In genomic region chr4:81838586-81838985, GRCh38 we compare ENCODE assay signal across 39 cellular contexts.
"Had no signal": no experiment of that assay in that cellular context is flagged by ENCODE, and none has a peak within 500 bp of the region (broad histone marks: within the 10 kb centered on the region; RNA-seq: fewer than 3 reads in every experiment).

No MANE protein-coding gene starts in this region.

- H3K4me3 ChIP-seq: adrenal gland, ascending aorta, body of pancreas, breast epithelium, cardiac muscle cell had no signal

- H3K9me3 Mint-ChIP-seq: activated naive CD4-positive, alpha-beta T cell treated with anti-CD3 and anti-CD28 coated beads for 36 hours; activated naive CD4-positive, alpha-beta T cell treated with anti-CD3 and anti-CD28 coated beads, Interleukin-2, amount 10 ng/mL, durations not matched to agents 7 days and 5 days; activated naive CD4-positive, alpha-beta T cell treated with anti-CD3 and anti-CD28 coated beads, Interleukin-2, amount 50 U/mL, for 24 hours; activated naive CD4-positive, alpha-beta T cell treated with anti-CD3 and anti-CD28 coated beads, Interleukin-2, amount 50 U/mL, for 72 hours; activated naive CD8-positive, alpha-beta T cell treated with anti-CD3 and anti-CD28 coated beads for 36 hours; activated naive CD8-positive, alpha-beta T cell treated with anti-CD3 and anti-CD28 coated beads, Interleukin-2, amount 10 ng/mL, durations not matched to agents 7 days and 5 days; activated naive CD8-positive, alpha-beta T cell treated with anti-CD3 and anti-CD28 coated beads, Interleukin-2, amount 50 U/mL, for 24 hours; activated T-cell treated with anti-CD3 and anti-CD28 coated beads, Interleukin-2, amount 50 U/mL, for 24 hours; activated T-cell treated with anti-CD3 and anti-CD28 coated beads, Interleukin-2, amount 50 U/mL, for 4 hours; activated T-cell treated with anti-CD3 and anti-CD28 coated beads, Interleukin-2, amount 50 U/mL, for 72 hours; activated T-helper 1 cell treated with anti-CD3 and anti-CD28 coated beads, Interleukin-12 subunit alpha, Interleukin-12 subunit beta, Interleukin-2, Interleukin-4 antibody, amounts not matched to agents 30 ng/mL and 10 ng/mL and 1 ng/mL, durations not matched to agents 14 hours and 24 hours and 36 hours; activated T-helper 17 cell treated with anti-CD3 and anti-CD28 coated beads, Interleukin-2, amount 50 U/mL, for 72 hours; activated T-helper 2 cell treated with anti-CD3 and anti-CD28 coated beads, Interferon-gamma antibody, Interleukin-2, Interleukin-4, amounts not matched to agents 10 μg/mL and 5 μg/mL and 100 μg/mL, durations not matched to agents 14 hours and 24 hours and 36 hours; brain; central memory CD8-positive, alpha-beta T cell had no signal

- ATAC-seq: activated naive CD4-positive, alpha-beta T cell treated with anti-CD3 and anti-CD28 coated beads, Interleukin-2, amount 50 U/mL, for 72 hours; activated T-cell treated with anti-CD3 and anti-CD28 coated beads, Interleukin-2, amount 50 U/mL, for 72 hours; activated T-helper 17 cell treated with anti-CD3 and anti-CD28 coated beads, Interleukin-2, amount 50 U/mL, for 72 hours; body of pancreas had no signal

- H3K4me1 Mint-ChIP-seq: activated naive CD4-positive, alpha-beta T cell treated with anti-CD3 and anti-CD28 coated beads, Interleukin-2, amount 10 ng/mL, durations not matched to agents 7 days and 5 days; activated naive CD8-positive, alpha-beta T cell treated with anti-CD3 and anti-CD28 coated beads, Interleukin-2, amount 10 ng/mL, durations not matched to agents 7 days and 5 days; central memory CD8-positive, alpha-beta T cell had no signal

- DNase-seq: activated effector memory CD4-positive, alpha-beta T cell treated with anti-CD3 and anti-CD28 coated beads, Interleukin-2, amount 50 U/mL, for 16 hours; activated effector memory CD4-positive, alpha-beta T cell treated with Interleukin-2 at 50 U/mL for 16 hours; activated gamma-delta T cell; activated gamma-delta T cell treated with Interleukin-2 at 50 U/mL for 16 hours; activated naive CD4-positive, alpha-beta T cell; activated naive CD4-positive, alpha-beta T cell treated with anti-CD3 and anti-CD28 coated beads for 36 hours; activated naive CD4-positive, alpha-beta T cell treated with anti-CD3 and anti-CD28 coated beads, Interleukin-2, amount 10 ng/mL, durations not matched to agents 7 days and 5 days; activated naive CD4-positive, alpha-beta T cell treated with anti-CD3 and anti-CD28 coated beads, Interleukin-2, amount 50 U/mL, for 16 hours; activated naive CD4-positive, alpha-beta T cell treated with Interleukin-2 at 50 U/mL for 16 hours; activated naive CD8-positive, alpha-beta T cell treated with anti-CD3 and anti-CD28 coated beads for 36 hours; activated naive CD8-positive, alpha-beta T cell treated with anti-CD3 and anti-CD28 coated beads, Interleukin-2, amount 10 ng/mL, durations not matched to agents 7 days and 5 days; activated naive CD8-positive, alpha-beta T cell treated with anti-CD3 and anti-CD28 coated beads, Interleukin-2, amount 50 U/mL, for 24 hours; activated T-cell treated with anti-CD3 and anti-CD28 coated beads, Interleukin-2, amount 50 U/mL, for 24 hours; activated T-cell treated with anti-CD3 and anti-CD28 coated beads, Interleukin-2, amount 50 U/mL, for 4 hours; activated T-cell treated with anti-CD3 and anti-CD28 coated beads, Interleukin-2, amount 50 U/mL, for 48 hours; activated T-cell treated with anti-CD3 and anti-CD28 coated beads, Interleukin-2, amount 50 U/mL, for 72 hours; adrenal gland; amniotic stem cell; amygdala; anterior cingulate cortex; aorta; body of pancreas; brain microvascular endothelial cell; caudate nucleus; central memory CD4-positive, alpha-beta T cell; cerebellar nuclear complex had no signal

- H3K36me3 Mint-ChIP-seq: activated naive CD4-positive, alpha-beta T cell treated with anti-CD3 and anti-CD28 coated beads, Interleukin-2, amount 10 ng/mL, durations not matched to agents 7 days and 5 days; activated naive CD4-positive, alpha-beta T cell treated with anti-CD3 and anti-CD28 coated beads, Interleukin-2, amount 50 U/mL, for 24 hours; activated naive CD4-positive, alpha-beta T cell treated with anti-CD3 and anti-CD28 coated beads, Interleukin-2, amount 50 U/mL, for 72 hours; activated naive CD8-positive, alpha-beta T cell; activated naive CD8-positive, alpha-beta T cell treated with anti-CD3 and anti-CD28 coated beads for 36 hours; activated naive CD8-positive, alpha-beta T cell treated with anti-CD3 and anti-CD28 coated beads, Interleukin-2, amount 10 ng/mL, durations not matched to agents 7 days and 5 days; brain had no signal

- H3K4me1 ChIP-seq: adrenal gland, ascending aorta, body of pancreas, breast epithelium had no signal

- H3K36me3 ChIP-seq: adrenal gland, ascending aorta, brain microvascular endothelial cell, breast epithelium, cardiac muscle cell had no signal

- H3K27me3 ChIP-seq: adrenal gland, ascending aorta, body of pancreas, brain microvascular endothelial cell, breast epithelium, cardiac muscle cell had no signal

- H3K27ac Mint-ChIP-seq: activated naive CD4-positive, alpha-beta T cell treated with anti-CD3 and anti-CD28 coated beads for 36 hours; activated naive CD4-positive, alpha-beta T cell treated with anti-CD3 and anti-CD28 coated beads, Interleukin-2, amount 10 ng/mL, durations not matched to agents 7 days and 5 days; activated naive CD4-positive, alpha-beta T cell treated with anti-CD3 and anti-CD28 coated beads, Interleukin-2, amount 50 U/mL, for 24 hours; activated naive CD4-positive, alpha-beta T cell treated with anti-CD3 and anti-CD28 coated beads, Interleukin-2, amount 50 U/mL, for 72 hours; activated naive CD8-positive, alpha-beta T cell treated with anti-CD3 and anti-CD28 coated beads for 36 hours; activated naive CD8-positive, alpha-beta T cell treated with anti-CD3 and anti-CD28 coated beads, Interleukin-2, amount 10 ng/mL, durations not matched to agents 7 days and 5 days; activated naive CD8-positive, alpha-beta T cell treated with anti-CD3 and anti-CD28 coated beads, Interleukin-2, amount 50 U/mL, for 24 hours; activated T-cell treated with anti-CD3 and anti-CD28 coated beads, Interleukin-2, amount 50 U/mL, for 24 hours; activated T-cell treated with anti-CD3 and anti-CD28 coated beads, Interleukin-2, amount 50 U/mL, for 72 hours; activated T-helper 1 cell treated with anti-CD3 and anti-CD28 coated beads, Interleukin-12 subunit alpha, Interleukin-12 subunit beta, Interleukin-2, Interleukin-4 antibody, amounts not matched to agents 30 ng/mL and 10 ng/mL and 1 ng/mL, durations not matched to agents 14 hours and 24 hours and 36 hours; activated T-helper 17 cell treated with anti-CD3 and anti-CD28 coated beads, Interleukin-2, amount 50 U/mL, for 72 hours; activated T-helper 2 cell treated with anti-CD3 and anti-CD28 coated beads, Interferon-gamma antibody, Interleukin-2, Interleukin-4, amounts not matched to agents 10 μg/mL and 5 μg/mL and 100 μg/mL, durations not matched to agents 14 hours and 24 hours and 36 hours; brain had no signal

- H3K27ac ChIP-seq: adrenal gland, ascending aorta, body of pancreas, brain microvascular endothelial cell, breast epithelium, cardiac muscle cell had no signal

- FAIRE-seq: astrocyte, bronchial epithelial cell had no signal

- H3K27me3 Mint-ChIP-seq: activated naive CD4-positive, alpha-beta T cell treated with anti-CD3 and anti-CD28 coated beads, Interleukin-2, amount 10 ng/mL, durations not matched to agents 7 days and 5 days; activated naive CD4-positive, alpha-beta T cell treated with anti-CD3 and anti-CD28 coated beads, Interleukin-2, amount 50 U/mL, for 24 hours; activated naive CD8-positive, alpha-beta T cell; activated naive CD8-positive, alpha-beta T cell treated with anti-CD3 and anti-CD28 coated beads for 36 hours; activated naive CD8-positive, alpha-beta T cell treated with anti-CD3 and anti-CD28 coated beads, Interleukin-2, amount 10 ng/mL, durations not matched to agents 7 days and 5 days; activated T-cell treated with anti-CD3 and anti-CD28 coated beads, Interleukin-2, amount 50 U/mL, for 24 hours; activated T-helper 17 cell treated with anti-CD3 and anti-CD28 coated beads, Interleukin-2, amount 50 U/mL, for 72 hours; central memory CD8-positive, alpha-beta T cell had no signal

- H3K9me3 ChIP-seq: adrenal gland, ascending aorta, body of pancreas, breast epithelium had no signal

- H3K4me3 Mint-ChIP-seq: activated naive CD4-positive, alpha-beta T cell treated with anti-CD3 and anti-CD28 coated beads for 36 hours; activated naive CD4-positive, alpha-beta T cell treated with anti-CD3 and anti-CD28 coated beads, Interleukin-2, amount 10 ng/mL, durations not matched to agents 7 days and 5 days; activated naive CD4-positive, alpha-beta T cell treated with anti-CD3 and anti-CD28 coated beads, Interleukin-2, amount 50 U/mL, for 24 hours; activated naive CD8-positive, alpha-beta T cell; activated naive CD8-positive, alpha-beta T cell treated with anti-CD3 and anti-CD28 coated beads for 36 hours; activated naive CD8-positive, alpha-beta T cell treated with anti-CD3 and anti-CD28 coated beads, Interleukin-2, amount 10 ng/mL, durations not matched to agents 7 days and 5 days; activated naive CD8-positive, alpha-beta T cell treated with anti-CD3 and anti-CD28 coated beads, Interleukin-2, amount 50 U/mL, for 24 hours; activated T-cell treated with anti-CD3 and anti-CD28 coated beads, Interleukin-2, amount 50 U/mL, for 24 hours; activated T-cell treated with anti-CD3 and anti-CD28 coated beads, Interleukin-2, amount 50 U/mL, for 4 hours; activated T-cell treated with anti-CD3 and anti-CD28 coated beads, Interleukin-2, amount 50 U/mL, for 72 hours; activated T-helper 1 cell treated with anti-CD3 and anti-CD28 coated beads, Interleukin-12 subunit alpha, Interleukin-12 subunit beta, Interleukin-2, Interleukin-4 antibody, amounts not matched to agents 30 ng/mL and 10 ng/mL and 1 ng/mL, durations not matched to agents 14 hours and 24 hours and 36 hours; activated T-helper 17 cell treated with anti-CD3 and anti-CD28 coated beads, Interleukin-2, amount 50 U/mL, for 72 hours; brain; central memory CD8-positive, alpha-beta T cell had no signal
